ENCODE assay signal across 9 cellular contexts in the genomic region with DNA sequence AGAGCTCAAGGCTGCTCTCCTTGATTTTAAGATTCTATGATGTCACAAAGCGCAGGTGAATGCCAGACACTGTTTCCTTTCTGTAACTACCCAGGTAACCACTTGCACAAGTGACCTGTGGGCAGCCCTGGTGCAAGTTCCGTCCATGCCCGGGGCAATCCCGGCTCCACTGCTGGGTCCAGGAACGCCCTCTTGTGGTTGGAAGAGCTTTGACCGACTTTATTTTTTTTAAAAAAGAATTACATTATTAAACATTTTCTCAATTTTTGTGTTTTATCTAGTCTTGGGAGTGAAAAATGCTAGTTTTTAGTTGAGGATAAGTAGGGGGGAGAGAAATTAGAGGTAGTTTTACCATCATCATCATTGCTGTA.
DNase-seq lines count a peak whose midpoint lies in the region; ATAC-seq and TF ChIP-seq lines count a peak whose summit lies in the region.
"Had no signal": no experiment of that assay in that cellular context is flagged by ENCODE, and none has a peak within 500 bp of the region (broad histone marks: within the 10 kb centered on the region; RNA-seq: fewer than 3 reads in every experiment).

No MANE protein-coding gene starts in this region.

- no peaks in the 10 kb centered on the region for H3K36me3 ChIP-seq in MG63

- H3K4me3 ChIP-seq in MG63 (no peak overlapping the region), choroid plexus epithelial cell (ENCODE audit: low read depth, low read length) (no peak overlapping the region)

- H3K9me3 ChIP-seq in MG63 = no peaks in the 10 kb centered on the region

- DNase-seq in AG20443 (ENCODE audit: low spot score) (peak; percentile 58), MG63 (peak; percentile 39), choroid plexus epithelial cell (ENCODE audit: low read depth) (peak; percentile 30), lung microvascular endothelial cell (ENCODE audit: low read depth in 2 of 2) (peak; percentile 15 to 80), left colon (no peak), NCI-H2171 treated with DMSO at 0.1 percent for 48 hours (lab: John Stamatoyannopoulos, UW) (no peak)
- DNase-seq: naive thymus-derived CD4-positive, alpha-beta T cell had no signal

- H3K27me3 ChIP-seq in MG63 = no peaks in the 10 kb centered on the region

- TF ChIP-seq CTCF in choroid plexus epithelial cell (conservative IDR thresholded peaks at IDR 0.05; ENCODE audit: low read depth, low read length) = peak; percentile 69

- intact Hi-C loops in left colon (cut with DNase I, micrococcal nuclease) = loop anchor here in 1 of 2 donors (10.0 kb wide), 1 partner anchor 685 kb away; no protein-coding TSS in a partner anchor

- ATAC-seq in HG03378 (IDR thresholded peaks at IDR 0.05; ENCODE audit: unreplicated experiment) = no peak
- ATAC-seq in left colon = no peak
- ATAC-seq in GM21619 (IDR thresholded peaks at IDR 0.05; ENCODE audit: unreplicated experiment) = no peak

Comparison
In these comparisons a context has a peak if more than half of its experiments do, and no peak if none do; other contexts are left out.
1. DNase-seq: peak in AG20443 (single experiment), MG63 (single experiment), choroid plexus epithelial cell (single experiment) and lung microvascular endothelial cell (2 of 2); none in left colon (0 of 2) and NCI-H2171 treated with DMSO at 0.1 percent for 48 hours (single experiment).